ENCODE assay signal across 17 cellular contexts in genomic region chr17:77535892-77536291, GRCh38.
DNase-seq lines count a peak whose midpoint lies in the region; ATAC-seq and TF ChIP-seq lines count a peak whose summit lies in the region.
"Had no signal": no experiment of that assay in that cellular context is flagged by ENCODE, and none has a peak within 500 bp of the region (broad histone marks: within the 10 kb centered on the region; RNA-seq: fewer than 3 reads in every experiment).

No MANE protein-coding gene starts in this region.

- H3K27me3 ChIP-seq in A673 (replicated peaks; ENCODE audit: insufficient read depth, low read depth, low read length, poor library complexity) (no peaks in the 10 kb centered on the region), GM23248 (replicated peaks; ENCODE audit: insufficient read depth) (peaks cover 45% of the 10 kb centered on the region), right lobe of liver (peaks cover 0 to 2% of the 10 kb centered on the region in 2 donors)
- H3K27me3 ChIP-seq: BLaER1 had no signal

- 17 to 23% methylated on average over 6 of the region's 6 CpGs for WGBS in GM23248 (ENCODE audit: low coverage in 1 of 2, low lambda C conversion rate in 2 of 2, missing lambda C conversion rate in 2 of 2), 2 experiments
- WGBS in right lobe of liver (ENCODE audit: insufficient coverage, low coverage, low lambda C conversion rate, missing lambda C conversion rate), result 52% methylated on average over 6 of the region's 6 CpGs

- in situ Hi-C loops in GM23248 (cut with MboI), result no loop called here

- no peak for ATAC-seq in sciatic nerve
- no peak for ATAC-seq in right lobe of liver
- ATAC-seq in HG03159 (IDR thresholded peaks at IDR 0.05; ENCODE audit: unreplicated experiment), result no peak
- ATAC-seq in HG02973 (IDR thresholded peaks at IDR 0.05; ENCODE audit: unreplicated experiment), result no peak
- ATAC-seq: K562, PC-3, SK-N-SH treated with all-trans-retinoic acid at 6 μM for 48 hours had no signal

- H3K9me3 ChIP-seq in A673 (ENCODE audit: low read depth, low read length, poor library complexity, severe bottlenecking) (peaks cover 8% of the 10 kb centered on the region), GM23248 (ENCODE audit: low read depth) (no peaks in the 10 kb centered on the region), SK-N-MC (ENCODE audit: low read depth, low read length) (peaks cover 5% of the 10 kb centered on the region; the same call in 1 of the 2 replicates), right lobe of liver (no peaks in the 10 kb centered on the region)
- H3K9me3 ChIP-seq: HAP-1 had no signal

- H3K27ac ChIP-seq in A673 (ENCODE audit: low read depth, low read length, poor library complexity, severe bottlenecking), result peak overlapping the region; percentile 38
- H3K27ac ChIP-seq in GM23248, result no peak overlapping the region
- peak overlapping the region; percentile 78 for H3K27ac ChIP-seq in SK-N-MC
- no peak overlapping the region for H3K27ac ChIP-seq in right lobe of liver
- H3K27ac ChIP-seq: BLaER1 had no signal

- H3K9me2 ChIP-seq in GM23248 (ENCODE audit: insufficient read depth), result no peaks in the 10 kb centered on the region

- no peaks in the 10 kb centered on the region for H3F3A ChIP-seq in GM23248 (ENCODE audit: insufficient read depth)

- DNase-seq in A673 (ENCODE audit: low spot score) (peak; percentile 84), GM23248 (peak; percentile 27), SK-N-MC (ENCODE audit: low read depth, low spot score) (peak; percentile 35), sciatic nerve (ENCODE audit: low spot score) (peak; percentile 45), right lobe of liver (no peak)
- DNase-seq: DMS 273 treated with DMSO at 0.1 percent for 48 hours, NCI-H1436, NCI-H2081, NCI-H2227 treated with DMSO at 0.1 percent for 48 hours, NCI-H524 treated with DMSO at 0.1 percent for 48 hours had no signal

- TF ChIP-seq POLR2A in right lobe of liver (IDR thresholded peaks at IDR 0.05), result no peak

- CTCF ChIA-PET in A673 (lab: Charles Lee), result interaction anchor here (0.6 kb wide), 1 partner anchor 171 kb away, joined by 3 read pairs; no protein-coding TSS in a partner anchor

- TF ChIP-seq CTCF in A673 (conservative IDR thresholded peaks at IDR 0.05; ENCODE audit: low read depth, low read length) (no peak), right lobe of liver (IDR thresholded peaks at IDR 0.05) (no peak)

- H3K4me1 ChIP-seq in A673 (ENCODE audit: insufficient read depth, low read length, poor library complexity, severe bottlenecking), result peaks cover 11% of the 10 kb centered on the region
- H3K4me1 ChIP-seq in GM23248 (ENCODE audit: insufficient read depth), result no peaks in the 10 kb centered on the region
- no peaks in the 10 kb centered on the region for H3K4me1 ChIP-seq in right lobe of liver

- peak overlapping the region; percentile 9 for H3K4me3 ChIP-seq in A673 (ENCODE audit: low read depth, low read length, poor library complexity, severe bottlenecking)
- H3K4me3 ChIP-seq in GM23248, result no peak overlapping the region
- H3K4me3 ChIP-seq in SK-N-MC, result peak overlapping the region; percentile 69
- H3K4me3 ChIP-seq in right lobe of liver, result no peak overlapping the region
- H3K4me3 ChIP-seq: BLaER1, HAP-1, K562 had no signal

- no TSS peak for BruUV-seq in A673 (replicated peaks; lab: Mats Ljungman, UMichigan)

- intact Hi-C loops in A673 (cut with micrococcal nuclease; ENCODE audit: unreplicated experiment), result no loop called here
- intact Hi-C loops in sciatic nerve (cut with DNase I), result no loop called here
- intact Hi-C loops in right lobe of liver (cut with DNase I), result no loop called here

- H3K4me2 ChIP-seq in GM23248 (ENCODE audit: unreplicated experiment), result no peak overlapping the region
- H3K4me2 ChIP-seq: BLaER1 had no signal

- H3K36me3 ChIP-seq in A673 (ENCODE audit: insufficient read depth, low read length, poor library complexity, severe bottlenecking) (no peaks in the 10 kb centered on the region), GM23248 (ENCODE audit: low read depth) (no peaks in the 10 kb centered on the region), SK-N-MC (ENCODE audit: insufficient read depth, low read length) (no peaks in the 10 kb centered on the region), right lobe of liver (no peaks in the 10 kb centered on the region)
- H3K36me3 ChIP-seq: BLaER1, HAP-1 had no signal

- H3K79me2 ChIP-seq in GM23248 (ENCODE audit: insufficient read depth), result no peaks in the 10 kb centered on the region

- H3K9ac ChIP-seq in GM23248, result no peak overlapping the region
- peak overlapping the region; percentile 68 for H3K9ac ChIP-seq in SK-N-MC (ENCODE audit: insufficient read length)
- H3K9ac ChIP-seq: BLaER1 had no signal

- POLR2A ChIA-PET in A673 (lab: Charles Lee; ENCODE audit: low non-redundant PET), result interaction anchor here (0.7 kb wide), 1 partner anchor 322 kb away, joined by 5 read pairs; no protein-coding TSS in a partner anchor

- no peak overlapping the region for H2AFZ ChIP-seq in GM23248

- H4K20me1 ChIP-seq in GM23248 (ENCODE audit: insufficient read depth), result no peaks in the 10 kb centered on the region
- H4K20me1 ChIP-seq: BLaER1 had no signal

Comparison
In these comparisons a context has a peak if more than half of its experiments do, and no peak if none do; other contexts are left out.
1. DNase-seq: peak in A673 (single experiment), GM23248 (single experiment), SK-N-MC (single experiment) and sciatic nerve (single experiment); none in right lobe of liver (0 of 3).
2. H3K27ac ChIP-seq: peak in A673 (single experiment) and SK-N-MC (single experiment); none in GM23248 (single experiment) and right lobe of liver (0 of 3).
3. H3K4me3 ChIP-seq: peak in A673 (single experiment) and SK-N-MC (single experiment); none in GM23248 (single experiment) and right lobe of liver (0 of 3).